ENCODE assay signal across 28 cellular contexts in the genomic region with DNA sequence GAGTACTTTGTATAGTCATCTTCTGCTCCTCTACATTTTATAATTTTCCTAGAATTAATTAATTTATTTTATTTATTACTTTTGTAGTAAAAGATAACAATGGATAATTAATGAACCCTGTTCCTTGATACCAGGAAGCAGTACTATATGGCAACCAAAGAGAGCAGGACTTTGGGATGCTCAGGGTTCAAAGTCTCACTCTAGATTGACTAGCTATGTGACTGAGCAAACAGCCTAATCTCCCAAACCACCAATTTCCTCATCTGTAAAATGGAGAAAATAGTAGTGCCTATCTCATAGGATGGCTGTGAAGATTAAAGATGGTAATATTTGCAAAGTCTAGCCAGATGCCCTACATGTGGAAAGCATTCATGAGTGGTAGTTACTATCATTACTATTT.
"Had no signal": no experiment of that assay in that cellular context is flagged by ENCODE, and none has a peak within 500 bp of the region (broad histone marks: within the 10 kb centered on the region; RNA-seq: fewer than 3 reads in every experiment).

No MANE protein-coding gene starts in this region.

- H3K36me3 ChIP-seq: ascending aorta, esophagus muscularis mucosa, gastrocnemius medialis had no signal

- H3K36me3 Mint-ChIP-seq: activated CD4-positive, alpha-beta memory T cell treated with anti-CD3 and anti-CD28 coated beads for 36 hours; activated naive CD4-positive, alpha-beta T cell treated with anti-CD3 and anti-CD28 coated beads, Interleukin-2, amount 10 ng/mL, durations not matched to agents 7 days and 5 days; activated naive CD4-positive, alpha-beta T cell treated with anti-CD3 and anti-CD28 coated beads, Interleukin-2, amount 50 U/mL, for 72 hours; activated naive CD8-positive, alpha-beta T cell treated with anti-CD3 and anti-CD28 coated beads, Interleukin-2, amount 10 ng/mL, durations not matched to agents 7 days and 5 days; brain had no signal

- ATAC-seq: activated CD4-positive, alpha-beta T cell treated with anti-CD3 and anti-CD28 coated beads for 36 hours; activated CD8-positive, alpha-beta T cell treated with anti-CD3 and anti-CD28 coated beads, Interleukin-2, amount 10 ng/mL, durations not matched to agents 7 days and 5 days; activated naive CD4-positive, alpha-beta T cell treated with anti-CD3 and anti-CD28 coated beads, Interleukin-2, amount 50 U/mL, for 72 hours; activated T-cell treated with anti-CD3 and anti-CD28 coated beads, Interleukin-2, amount 50 U/mL, for 72 hours; effector memory CD8-positive, alpha-beta T cell; foreskin keratinocyte; gastrocnemius medialis had no signal

- H3K4me3 ChIP-seq: ascending aorta, esophagus muscularis mucosa, gastrocnemius medialis had no signal

- H3K27me3 ChIP-seq: ascending aorta, esophagus muscularis mucosa, foreskin keratinocyte, gastrocnemius medialis had no signal

- H3K27me3 Mint-ChIP-seq: activated naive CD4-positive, alpha-beta T cell treated with anti-CD3 and anti-CD28 coated beads, Interleukin-2, amount 10 ng/mL, durations not matched to agents 7 days and 5 days; activated naive CD8-positive, alpha-beta T cell treated with anti-CD3 and anti-CD28 coated beads, Interleukin-2, amount 10 ng/mL, durations not matched to agents 7 days and 5 days; central memory CD8-positive, alpha-beta T cell; effector memory CD8-positive, alpha-beta T cell had no signal

- DNase-seq: activated CD4-positive, alpha-beta memory T cell treated with anti-CD3 and anti-CD28 coated beads for 36 hours; activated CD4-positive, alpha-beta T cell treated with anti-CD3 and anti-CD28 coated beads for 36 hours; activated CD4-positive, alpha-beta T cell treated with anti-CD3 and anti-CD28 coated beads, Interleukin-2, amount 10 ng/mL, durations not matched to agents 24 days and 14 days; activated CD4-positive, CD25-positive, alpha-beta regulatory T cell; activated CD4-positive, CD25-positive, alpha-beta regulatory T cell treated with anti-CD3 and anti-CD28 coated beads, Interleukin-2, amount 50 U/mL, for 72 hours; activated CD8-positive, alpha-beta memory T cell treated with anti-CD3 and anti-CD28 coated beads, Interleukin-2, amount 50 U/mL, for 48 hours; activated CD8-positive, alpha-beta T cell treated with anti-CD3 and anti-CD28 coated beads, Interleukin-2, amount 10 ng/mL, durations not matched to agents 7 days and 5 days; activated gamma-delta T cell; activated naive CD4-positive, alpha-beta T cell; activated naive CD4-positive, alpha-beta T cell treated with anti-CD3 and anti-CD28 coated beads, Interleukin-2, amount 10 ng/mL, durations not matched to agents 7 days and 5 days; activated naive CD8-positive, alpha-beta T cell treated with anti-CD3 and anti-CD28 coated beads, Interleukin-2, amount 10 ng/mL, durations not matched to agents 7 days and 5 days; activated T-cell treated with anti-CD3 and anti-CD28 coated beads for 4 hours; activated T-cell treated with anti-CD3 and anti-CD28 coated beads, Interleukin-2, amount 50 U/mL, for 24 hours; activated T-cell treated with anti-CD3 and anti-CD28 coated beads, Interleukin-2, amount 50 U/mL, for 72 hours; cortex of kidney; dermis blood vessel endothelial cell; effector CD4-positive, alpha-beta T cell; effector memory CD8-positive, alpha-beta T cell; erythroblast; foreskin keratinocyte; gastrocnemius medialis; glutamatergic neuron; T-helper 2 cell had no signal

- H3K9me3 ChIP-seq: ascending aorta, esophagus muscularis mucosa, gastrocnemius medialis had no signal

- H3K27ac ChIP-seq: ascending aorta, esophagus muscularis mucosa, foreskin keratinocyte, gastrocnemius medialis had no signal

- H3K4me3 Mint-ChIP-seq: activated CD4-positive, alpha-beta memory T cell treated with anti-CD3 and anti-CD28 coated beads for 36 hours; activated CD4-positive, alpha-beta T cell treated with anti-CD3 and anti-CD28 coated beads for 36 hours; activated CD4-positive, alpha-beta T cell treated with anti-CD3 and anti-CD28 coated beads, Interleukin-2, amount 10 ng/mL, durations not matched to agents 24 days and 14 days; activated CD8-positive, alpha-beta T cell treated with anti-CD3 and anti-CD28 coated beads, Interleukin-2, amount 10 ng/mL, durations not matched to agents 7 days and 5 days; activated naive CD4-positive, alpha-beta T cell treated with anti-CD3 and anti-CD28 coated beads, Interleukin-2, amount 10 ng/mL, durations not matched to agents 7 days and 5 days; activated naive CD8-positive, alpha-beta T cell treated with anti-CD3 and anti-CD28 coated beads, Interleukin-2, amount 10 ng/mL, durations not matched to agents 7 days and 5 days; activated T-cell treated with anti-CD3 and anti-CD28 coated beads, Interleukin-2, amount 50 U/mL, for 24 hours; activated T-cell treated with anti-CD3 and anti-CD28 coated beads, Interleukin-2, amount 50 U/mL, for 72 hours; brain; central memory CD8-positive, alpha-beta T cell; effector memory CD8-positive, alpha-beta T cell had no signal

- H3K27ac Mint-ChIP-seq: activated CD4-positive, alpha-beta memory T cell treated with anti-CD3 and anti-CD28 coated beads for 36 hours; activated CD4-positive, alpha-beta T cell treated with anti-CD3 and anti-CD28 coated beads for 36 hours; activated CD4-positive, alpha-beta T cell treated with anti-CD3 and anti-CD28 coated beads, Interleukin-2, amount 10 ng/mL, durations not matched to agents 24 days and 14 days; activated CD8-positive, alpha-beta T cell treated with anti-CD3 and anti-CD28 coated beads, Interleukin-2, amount 10 ng/mL, durations not matched to agents 7 days and 5 days; activated naive CD4-positive, alpha-beta T cell treated with anti-CD3 and anti-CD28 coated beads, Interleukin-2, amount 10 ng/mL, durations not matched to agents 7 days and 5 days; activated naive CD4-positive, alpha-beta T cell treated with anti-CD3 and anti-CD28 coated beads, Interleukin-2, amount 50 U/mL, for 72 hours; activated naive CD8-positive, alpha-beta T cell treated with anti-CD3 and anti-CD28 coated beads, Interleukin-2, amount 10 ng/mL, durations not matched to agents 7 days and 5 days; activated T-cell treated with anti-CD3 and anti-CD28 coated beads, Interleukin-2, amount 50 U/mL, for 24 hours; activated T-cell treated with anti-CD3 and anti-CD28 coated beads, Interleukin-2, amount 50 U/mL, for 72 hours; brain; effector memory CD8-positive, alpha-beta T cell had no signal

- H3K9me3 Mint-ChIP-seq: activated CD4-positive, alpha-beta memory T cell treated with anti-CD3 and anti-CD28 coated beads for 36 hours; activated CD4-positive, alpha-beta T cell treated with anti-CD3 and anti-CD28 coated beads, Interleukin-2, amount 10 ng/mL, durations not matched to agents 24 days and 14 days; activated naive CD4-positive, alpha-beta T cell treated with anti-CD3 and anti-CD28 coated beads, Interleukin-2, amount 10 ng/mL, durations not matched to agents 7 days and 5 days; activated naive CD4-positive, alpha-beta T cell treated with anti-CD3 and anti-CD28 coated beads, Interleukin-2, amount 50 U/mL, for 72 hours; activated naive CD8-positive, alpha-beta T cell treated with anti-CD3 and anti-CD28 coated beads, Interleukin-2, amount 10 ng/mL, durations not matched to agents 7 days and 5 days; activated T-cell treated with anti-CD3 and anti-CD28 coated beads, Interleukin-2, amount 50 U/mL, for 24 hours; activated T-cell treated with anti-CD3 and anti-CD28 coated beads, Interleukin-2, amount 50 U/mL, for 72 hours; brain; central memory CD8-positive, alpha-beta T cell; effector memory CD8-positive, alpha-beta T cell had no signal

- H3K4me1 ChIP-seq: ascending aorta, esophagus muscularis mucosa, foreskin keratinocyte had no signal
